8 cellular contexts compared by ENCODE assay signal in genomic region chr11:122505304-122506006, GRCh38.
DNase-seq lines count a peak whose midpoint lies in the region; ATAC-seq and TF ChIP-seq lines count a peak whose summit lies in the region.

No MANE protein-coding gene starts in this region.

- intact Hi-C loops in natural killer cell (cut with micrococcal nuclease), result loop anchor here (5.0 kb wide), 1 partner anchor 288 kb away; no protein-coding TSS in a partner anchor

- H3K36me3 ChIP-seq in NT2/D1 (ENCODE audit: insufficient read depth, insufficient read length, low read length) (no peaks in the 10 kb centered on the region), subcutaneous abdominal adipose tissue (ENCODE audit: control insufficient read depth in 5 of 5, insufficient read depth in 5 of 5, low read length in 5 of 5) (no peaks in the 10 kb centered on the region)

- DNase-seq in AG20443 (ENCODE audit: low spot score), result peak; percentile 96
- DNase-seq in HPDE6-E6E7 (ENCODE audit: extremely low spot score), result peak; percentile 75
- DNase-seq in NT2/D1 (ENCODE audit: low read depth, low spot score), result peak; percentile 70
- peak; percentile 45 for DNase-seq in activated T-cell treated with anti-CD3 and anti-CD28 coated beads for 24 hours (ENCODE audit: low read depth)
- DNase-seq in fibroblast of mammary gland (ENCODE audit: low read depth), result peak; percentile 98
- DNase-seq in natural killer cell, result peak; percentile 17

- H3K4me1 ChIP-seq in NT2/D1 (ENCODE audit: insufficient read depth, insufficient read length) (no peaks in the 10 kb centered on the region), subcutaneous abdominal adipose tissue (ENCODE audit: control insufficient read depth in 5 of 5, insufficient read depth in 5 of 5, low read length in 5 of 5) (peaks cover 0 to 7% (median 5%) of the 10 kb centered on the region in 5 donors)

- H3K4me3 ChIP-seq in NT2/D1 (ENCODE audit: insufficient read length, low read depth) (no peak overlapping the region), fibroblast of mammary gland (ENCODE audit: control insufficient read depth, low read depth, low read length) (no peak overlapping the region), subcutaneous abdominal adipose tissue (ENCODE audit: low read depth in 1 of 5, low read length in 5 of 5) (no peak overlapping the region)

- TF ChIP-seq CTCF in fibroblast of mammary gland (conservative IDR thresholded peaks at IDR 0.05; ENCODE audit: control insufficient read depth, insufficient read depth, low read depth, low read length) (peak; percentile 95), natural killer cell (IDR thresholded peaks at IDR 0.05) (peak; percentile 47)

- H3K9ac ChIP-seq in NT2/D1 (ENCODE audit: insufficient read length, low read depth) (no peak overlapping the region), subcutaneous abdominal adipose tissue (ENCODE audit: low read length in 5 of 5) (no peak overlapping the region)

- H3K4me1 Mint-ChIP-seq in natural killer cell, result no peaks in the 10 kb centered on the region

- H3K27me3 ChIP-seq in NT2/D1 (ENCODE audit: insufficient read depth, insufficient read length), result no peaks in the 10 kb centered on the region
- peaks cover 0 to 5% (median 0%) of the 10 kb centered on the region in 5 donors for H3K27me3 ChIP-seq in subcutaneous abdominal adipose tissue (ENCODE audit: control insufficient read depth in 5 of 5, insufficient read depth in 4 of 5, low read length in 5 of 5)

- no peaks in the 10 kb centered on the region for H3K9me3 Mint-ChIP-seq in natural killer cell

- H3K27me3 Mint-ChIP-seq in natural killer cell (ENCODE audit: low read depth in 2 of 2), result peaks cover 17 to 22% of the 10 kb centered on the region in 2 donors

- H3K27ac Mint-ChIP-seq in natural killer cell, result no peak overlapping the region

- no peak overlapping the region for H3K4me3 Mint-ChIP-seq in natural killer cell

- H3K36me3 Mint-ChIP-seq in natural killer cell, result no peaks in the 10 kb centered on the region

- peak; percentile 77 for ATAC-seq in GM18868 (IDR thresholded peaks at IDR 0.05; ENCODE audit: unreplicated experiment)
- peak in 2 of 3 donors; percentile 56 to 74 for ATAC-seq in natural killer cell

- H3K9me3 ChIP-seq in NT2/D1 (ENCODE audit: insufficient read depth, low read length) (no peaks in the 10 kb centered on the region), subcutaneous abdominal adipose tissue (ENCODE audit: control insufficient read depth in 5 of 5, low read length in 5 of 5) (no peaks in the 10 kb centered on the region)

- H3K27ac ChIP-seq in subcutaneous abdominal adipose tissue (ENCODE audit: low read depth, low read length), result peak overlapping the region; percentile 47

Comparison
In these comparisons a context has a peak if more than half of its experiments do, and no peak if none do; other contexts are left out.
1. DNase-seq: peak in every context shown above with its lines; median percentile 98 in fibroblast of mammary gland; 96 in AG20443; 75 in HPDE6-E6E7; 70 in NT2/D1; 45 in activated T-cell treated with anti-CD3 and anti-CD28 coated beads for 24 hours; 17 in natural killer cell.